In the genomic region with DNA sequence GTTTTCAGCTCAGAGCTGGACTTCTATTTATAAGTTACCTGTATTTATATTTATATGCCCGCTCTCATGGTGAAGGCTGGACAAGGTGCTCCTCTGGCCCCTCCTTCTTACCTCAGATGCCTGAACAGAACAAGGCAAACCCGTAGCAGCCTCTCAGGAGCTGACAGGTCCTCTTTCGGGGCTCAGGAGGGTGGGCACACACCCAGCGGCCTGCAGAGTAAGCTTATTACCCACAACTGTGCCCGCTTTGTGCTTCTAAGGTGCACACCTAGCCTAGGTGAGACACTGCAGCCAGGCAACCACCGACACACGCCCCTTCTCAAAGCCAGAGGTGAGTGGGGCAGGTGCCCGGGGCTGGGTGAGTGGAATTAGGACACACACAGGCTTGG, we compare ENCODE assay signal across 9 cellular contexts. TPM values are rescaled to one million over a fixed set of nuclear protein-coding genes. Genes with fewer than 3 reads are reported as not detected.
DNase-seq lines count a peak whose midpoint lies in the region; ATAC-seq and TF ChIP-seq lines count a peak whose summit lies in the region.
"Had no signal": no experiment of that assay in that cellular context is flagged by ENCODE, and none has a peak within 500 bp of the region (broad histone marks: within the 10 kb centered on the region; RNA-seq: fewer than 3 reads in every experiment).

No MANE protein-coding gene starts in this region.

- H2AFZ ChIP-seq in osteoblast (ENCODE audit: low read length): no peak overlapping the region

- H3K27me3 Mint-ChIP-seq in CD4-positive, alpha-beta T cell: peaks cover 5% of the 10 kb centered on the region
- H3K27me3 Mint-ChIP-seq: activated naive CD4-positive, alpha-beta T cell treated with anti-CD3 and anti-CD28 coated beads, Interleukin-2, amount 50 U/mL, for 24 hours had no signal

- H3K4me2 ChIP-seq in osteoblast (ENCODE audit: insufficient read depth, low read length): peak overlapping the region; percentile 8

- H3K4me1 ChIP-seq in NT2/D1 (ENCODE audit: insufficient read depth, insufficient read length) (peaks cover 25% of the 10 kb centered on the region), osteoblast (ENCODE audit: insufficient read depth, low read length) (peaks cover 15% of the 10 kb centered on the region)

- H3K27me3 ChIP-seq in CD4-positive, alpha-beta T cell (ENCODE audit: control insufficient read depth, insufficient read depth, low read length): no peaks in the 10 kb centered on the region
- H3K27me3 ChIP-seq in NT2/D1 (ENCODE audit: insufficient read depth, insufficient read length) (no peaks in the 10 kb centered on the region), osteoblast (ENCODE audit: insufficient read depth, low read length) (no peaks in the 10 kb centered on the region)

- H3K4me1 Mint-ChIP-seq in CD4-positive, alpha-beta T cell (ENCODE audit: low read depth): peaks cover 22% of the 10 kb centered on the region

- H3K79me2 ChIP-seq in osteoblast (ENCODE audit: insufficient read depth, low read length): peaks cover 17% of the 10 kb centered on the region

- H3K9me3 Mint-ChIP-seq in CD4-positive, alpha-beta T cell: no peaks in the 10 kb centered on the region
- H3K9me3 Mint-ChIP-seq: activated naive CD4-positive, alpha-beta T cell treated with anti-CD3 and anti-CD28 coated beads, Interleukin-2, amount 50 U/mL, for 24 hours had no signal

- peak overlapping the region; percentile 57 for H3K9ac ChIP-seq in NT2/D1 (ENCODE audit: insufficient read length, low read depth)

- H4K20me1 ChIP-seq in osteoblast (ENCODE audit: insufficient read depth, low read length): no peaks in the 10 kb centered on the region

- peak overlapping the region; percentile 62 for H3K4me3 Mint-ChIP-seq in CD4-positive, alpha-beta T cell

- peak overlapping the region; percentile 67 for H3K27ac Mint-ChIP-seq in CD4-positive, alpha-beta T cell

- H3K36me3 Mint-ChIP-seq in CD4-positive, alpha-beta T cell (ENCODE audit: low read depth): peaks cover 32% of the 10 kb centered on the region

- peak; percentile 15 for TF ChIP-seq CTCF in CD4-positive, alpha-beta T cell (IDR thresholded peaks at IDR 0.05)
- no peak for TF ChIP-seq CTCF in osteoblast (IDR thresholded peaks at IDR 0.05; ENCODE audit: extremely low read depth, low read depth, low read length)
- TF ChIP-seq CTCF in GM20000 (IDR thresholded peaks at IDR 0.05; ENCODE audit: extremely low read depth, missing control alignments): no peak

- intact Hi-C loops in CD4-positive, alpha-beta T cell (cut with DNase I, micrococcal nuclease): loop anchor here (1.0 to 10.0 kb wide), 6 partner anchors 37 to 502 kb away; no protein-coding TSS in a partner anchor

- H3K36me3 ChIP-seq in NT2/D1 (ENCODE audit: insufficient read depth, insufficient read length, low read length) (peaks cover 47% of the 10 kb centered on the region), osteoblast (ENCODE audit: insufficient read depth, low read length) (peaks cover 28% of the 10 kb centered on the region)

- CTCF ChIA-PET in CD4-positive, alpha-beta T cell (lab: Charles Lee): interaction anchor here (0.7 to 1.9 kb wide), 4 partner anchors 73 to 88 kb away, joined by 3 to 9 read pairs (median 3); a partner anchor contains a TSS

- ATAC-seq in CD4-positive, alpha-beta T cell (ENCODE audit: poor library complexity): no peak
- ATAC-seq in esophagus mucosa: peak; percentile 2

- POLR2A ChIA-PET in CD4-positive, alpha-beta T cell (lab: Charles Lee): interaction anchor here (1.7 to 2.3 kb wide), 3 partner anchors 8 to 96 kb away, joined by 5 to 6 read pairs (median 6); a partner anchor contains a TSS

- no peak overlapping the region for H3K27ac ChIP-seq in CD4-positive, alpha-beta T cell (ENCODE audit: low read depth, low read length)
- H3K27ac ChIP-seq in osteoblast (ENCODE audit: low read depth, low read length): no peak overlapping the region

- H3K4me3 ChIP-seq in NT2/D1 (ENCODE audit: insufficient read length, low read depth) (no peak overlapping the region), osteoblast (ENCODE audit: insufficient read depth, low read length) (no peak overlapping the region)

- H3K9me3 ChIP-seq in CD4-positive, alpha-beta T cell (ENCODE audit: control insufficient read depth, low read length): no peaks in the 10 kb centered on the region
- H3K9me3 ChIP-seq in NT2/D1 (ENCODE audit: insufficient read depth, low read length): no peaks in the 10 kb centered on the region
- no peaks in the 10 kb centered on the region for H3K9me3 ChIP-seq in osteoblast (ENCODE audit: low read depth, low read length)

- no peak for DNase-seq in CD4-positive, alpha-beta T cell
- DNase-seq in NT2/D1 (ENCODE audit: low read depth, low spot score): no peak
- DNase-seq in osteoblast (ENCODE audit: insufficient read length, low spot score, missing footprints): peak; percentile 47
- DNase-seq in mucosa of gallbladder (ENCODE audit: low spot score): no peak
- no peak for DNase-seq in SW 1271 (lab: John Stamatoyannopoulos, UW)
- no peak for DNase-seq in GM20000 (ENCODE audit: low spot score)
- no peak for DNase-seq in NCI-H2227 (lab: John Stamatoyannopoulos, UW; ENCODE audit: unreplicated experiment)

RNA-seq across cellular contexts. Expression of a gene that starts 5.3 kb away (rescaled TPM):
- total RNA-seq in CD4-positive, alpha-beta T cell: 10 to 100 TPM; 12.5 to 12.9 TPM
- total RNA-seq in esophagus mucosa (30.3 TPM), osteoblast (38.0 and 39.1 TPM in 2 replicates), mucosa of gallbladder (31.1 TPM)

RNA-seq across cellular contexts. Expression of a gene that starts 7.9 kb away (rescaled TPM):
- 100 to 1,000 TPM; 117 to 140 TPM for total RNA-seq in CD4-positive, alpha-beta T cell
- total RNA-seq in esophagus mucosa: 75.5 TPM
- 75.3 and 76.3 TPM in 2 replicates for total RNA-seq in osteoblast
- 69.8 TPM for total RNA-seq in mucosa of gallbladder

RNA-seq across cellular contexts. Expression of a gene that starts 25.2 kb away (rescaled TPM):
- under 1 TPM; 0.42 to 0.55 TPM for total RNA-seq in CD4-positive, alpha-beta T cell
- total RNA-seq in esophagus mucosa: 0.48 TPM
- under 0.01 and 0.29 TPM in 2 replicates for total RNA-seq in osteoblast
- 1.6 TPM for total RNA-seq in mucosa of gallbladder

RNA-seq across cellular contexts. Expression of a gene that starts 58.6 kb away (rescaled TPM):
- 10 to 100 TPM; 19.2 to 23.4 TPM for total RNA-seq in CD4-positive, alpha-beta T cell
- 89.9 TPM for total RNA-seq in esophagus mucosa
- total RNA-seq in osteoblast: 87.6 and 96.4 TPM in 2 replicates
- total RNA-seq in mucosa of gallbladder: 65.9 TPM
